10 cellular contexts compared by ENCODE assay signal in genomic region chr14:61536661-61537566, GRCh38.
DNase-seq lines count a peak whose midpoint lies in the region.
"Had no signal": no experiment of that assay in that cellular context is flagged by ENCODE, and none has a peak within 500 bp of the region (broad histone marks: within the 10 kb centered on the region; RNA-seq: fewer than 3 reads in every experiment).

No MANE protein-coding gene starts in this region.

- H3K9me3 Mint-ChIP-seq in activated T-cell treated with anti-CD3 and anti-CD28 coated beads, Interleukin-2, amount 50 U/mL, for 24 hours = no peaks in the 10 kb centered on the region
- no peaks in the 10 kb centered on the region for H3K9me3 Mint-ChIP-seq in activated naive CD8-positive, alpha-beta T cell (ENCODE audit: low read depth)

- peak overlapping the region; percentile 10 for H3K27ac ChIP-seq in thymus (ENCODE audit: low read depth)
- H3K27ac ChIP-seq: tibial nerve had no signal

- peaks cover 100% of the 10 kb centered on the region for H3K36me3 Mint-ChIP-seq in activated T-cell treated with anti-CD3 and anti-CD28 coated beads, Interleukin-2, amount 50 U/mL, for 24 hours (ENCODE audit: low read depth)
- H3K36me3 Mint-ChIP-seq in activated naive CD8-positive, alpha-beta T cell = peaks cover 31% of the 10 kb centered on the region

- peaks cover 9% of the 10 kb centered on the region for H3K36me3 ChIP-seq in thymus (ENCODE audit: control insufficient read depth, insufficient read depth)
- H3K36me3 ChIP-seq: tibial nerve had no signal

- H3K4me3 Mint-ChIP-seq in activated T-cell treated with anti-CD3 and anti-CD28 coated beads, Interleukin-2, amount 50 U/mL, for 24 hours = peak overlapping the region; percentile 8
- peak overlapping the region; percentile 41 for H3K4me3 Mint-ChIP-seq in activated naive CD8-positive, alpha-beta T cell

- H3K27me3 ChIP-seq in thymus (ENCODE audit: control insufficient read depth, insufficient read depth) = no peaks in the 10 kb centered on the region
- H3K27me3 ChIP-seq: tibial nerve had no signal

- peak overlapping the region; percentile 93 for H3K27ac Mint-ChIP-seq in activated T-cell treated with anti-CD3 and anti-CD28 coated beads, Interleukin-2, amount 50 U/mL, for 24 hours
- peak overlapping the region; percentile 81 for H3K27ac Mint-ChIP-seq in activated naive CD8-positive, alpha-beta T cell

- no peaks in the 10 kb centered on the region for H3K4me1 ChIP-seq in thymus (ENCODE audit: control insufficient read depth, insufficient read depth, low read length)

- H3K4me3 ChIP-seq in thymus (ENCODE audit: low read length) = no peak overlapping the region
- H3K4me3 ChIP-seq: tibial nerve had no signal

- no peaks in the 10 kb centered on the region for H3K9me3 ChIP-seq in thymus (ENCODE audit: control insufficient read depth)
- H3K9me3 ChIP-seq: tibial nerve had no signal

- 96% methylated on average over 12 of the region's 12 CpGs for WGBS in thymus

- no peaks in the 10 kb centered on the region for H3K27me3 Mint-ChIP-seq in activated T-cell treated with anti-CD3 and anti-CD28 coated beads, Interleukin-2, amount 50 U/mL, for 24 hours
- no peaks in the 10 kb centered on the region for H3K27me3 Mint-ChIP-seq in activated naive CD8-positive, alpha-beta T cell

- peaks cover 89% of the 10 kb centered on the region for H3K4me1 Mint-ChIP-seq in activated T-cell treated with anti-CD3 and anti-CD28 coated beads, Interleukin-2, amount 50 U/mL, for 24 hours (ENCODE audit: low read depth)
- peaks cover 76% of the 10 kb centered on the region for H3K4me1 Mint-ChIP-seq in activated naive CD8-positive, alpha-beta T cell (ENCODE audit: low read depth)

- no peak for DNase-seq in activated T-cell treated with anti-CD3 and anti-CD28 coated beads, Interleukin-2, amount 50 U/mL, for 24 hours
- DNase-seq in activated T-cell treated with anti-CD3 and anti-CD28 coated beads, Interleukin-2, amount 50 U/mL, for 1 hour = no peak
- DNase-seq in left kidney (ENCODE audit: low read depth, low spot score) (peak; percentile 56), NCI-H2081 treated with DMSO at 0.1 percent for 48 hours (lab: John Stamatoyannopoulos, UW) (no peak), NCI-H2196 treated with DMSO at 0.1 percent for 48 hours (lab: John Stamatoyannopoulos, UW; ENCODE audit: unreplicated experiment) (no peak), foreskin melanocyte (no peak)
- DNase-seq: SIG-M5 had no signal
